Comparison of ENCODE assay signal across 8 cellular contexts in genomic region chr17:43398724-43399595, GRCh38. TPM values are rescaled to one million over a fixed set of nuclear protein-coding genes. Genes with fewer than 3 reads are reported as not detected.
A peak's percentile ranks its signal among the peaks of the same experiment; 100 is the strongest.
DNase-seq lines count a peak whose midpoint lies in the region; ATAC-seq and TF ChIP-seq lines count a peak whose summit lies in the region.

Gene ARL4D (plus strand): TSS chr17:43398993. CDS start chr17:43399733, 740 bp downstream.

- peak within 1 kb of the TSS; percentile 58 to 64 for H3K4me3 ChIP-seq in left lung

- peak within 1 kb of the TSS; percentile 44 to 71 for H3K27ac ChIP-seq in left lung

- peak; percentile 46 for ATAC-seq in HG02610 (IDR thresholded peaks at IDR 0.05; ENCODE audit: unreplicated experiment)
- peak; percentile 85 for ATAC-seq in left lung

- intact Hi-C loops in left lung (cut with DNase I): no loop called here

- no peaks in the 10 kb centered on the region for H3K27me3 ChIP-seq in left lung

- no peaks in the 10 kb centered on the region for H3K36me3 ChIP-seq in left lung

- no peaks in the 10 kb centered on the region for H3K9me3 ChIP-seq in left lung

- no peak for TF ChIP-seq CTCF in left lung (IDR thresholded peaks at IDR 0.05)

- DNase-seq in CD1c-positive myeloid dendritic cell (ENCODE audit: extremely low spot score) (peak; percentile 82), NCI-H524 treated with DMSO at 0.1 percent for 48 hours (lab: John Stamatoyannopoulos, UW) (peak; percentile 22), dedifferentiated amniotic fluid mesenchymal stem cell (ENCODE audit: extremely low spot score) (peak; percentile 67), left lung (peak; percentile 89 to 97), KG1 (lab: John Stamatoyannopoulos, UW) (no peak)
- peak; percentile 56 to 78 for DNase-seq in activated CD4-positive, alpha-beta T cell treated with anti-CD3 and anti-CD28 coated beads, Interleukin-2, amount 50 U/mL, for 24 hours (ENCODE audit: low read depth in 1 of 2, low spot score in 1 of 2)
- DNase-seq in stimulated activated CD4-positive, alpha-beta T cell treated with anti-CD3 and anti-CD28 coated beads, Interleukin-2, amount 100 ng/mL, for 24 hours: peak; percentile 84 to 89

- peaks cover 5 to 51% of the 10 kb centered on the region in 2 donors for H3K4me1 ChIP-seq in left lung

RNA-seq across cellular contexts. Expression of gene ARL4D, which starts in this region (rescaled TPM):
- 10 to 100 TPM in 1 of 2 donors, 1 to 10 TPM in 1; 9.9 to 13.0 TPM for total RNA-seq in left lung
